Comparison of ENCODE assay signal across 11 cellular contexts in the genomic region with DNA sequence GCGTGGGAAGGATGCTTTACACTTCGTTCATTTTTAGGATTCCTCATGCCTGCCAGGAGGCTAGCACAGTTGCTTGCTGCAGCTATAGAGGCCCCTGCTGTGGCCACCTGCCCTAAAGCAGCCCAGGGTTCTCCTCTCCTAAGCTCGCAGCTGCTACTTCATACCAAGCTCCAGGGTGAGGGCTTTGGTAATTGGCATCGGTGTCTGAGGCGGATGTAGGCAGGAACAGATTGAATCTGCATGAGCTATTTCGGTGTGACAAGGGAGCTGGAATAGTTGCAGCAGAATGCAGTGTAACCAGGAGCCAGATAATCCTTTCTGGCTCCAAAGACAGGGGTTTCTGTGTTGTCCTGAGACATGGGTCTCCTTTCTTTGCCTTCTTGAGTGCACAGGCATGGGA.
A peak's percentile ranks its signal among the peaks of the same experiment; 100 is the strongest.
DNase-seq lines count a peak whose midpoint lies in the region; ATAC-seq and TF ChIP-seq lines count a peak whose summit lies in the region.
"Had no signal": no experiment of that assay in that cellular context is flagged by ENCODE, and none has a peak within 500 bp of the region (broad histone marks: within the 10 kb centered on the region; RNA-seq: fewer than 3 reads in every experiment).

No MANE protein-coding gene starts in this region.

- H3K27ac Mint-ChIP-seq in activated naive CD4-positive, alpha-beta T cell treated with anti-CD3 and anti-CD28 coated beads, Interleukin-2, amount 50 U/mL, for 24 hours: peak overlapping the region; percentile 38
- H3K27ac Mint-ChIP-seq in activated naive CD4-positive, alpha-beta T cell treated with anti-CD3 and anti-CD28 coated beads for 36 hours: no peak overlapping the region

- no peaks in the 10 kb centered on the region for H3K27me3 Mint-ChIP-seq in activated naive CD4-positive, alpha-beta T cell treated with anti-CD3 and anti-CD28 coated beads, Interleukin-2, amount 50 U/mL, for 24 hours
- H3K27me3 Mint-ChIP-seq in activated naive CD4-positive, alpha-beta T cell treated with anti-CD3 and anti-CD28 coated beads for 36 hours (ENCODE audit: low read depth): no peaks in the 10 kb centered on the region

- H3K36me3 ChIP-seq in testis (ENCODE audit: low read depth, missing control alignments) (no peaks in the 10 kb centered on the region), H7 (replicated peaks; ENCODE audit: control insufficient read depth, insufficient read depth, low read length) (no peaks in the 10 kb centered on the region)
- H3K36me3 ChIP-seq: ovary had no signal

- H3K27ac ChIP-seq in caudate nucleus (ENCODE audit: low read depth, low read length) (peak overlapping the region; percentile 15), testis (peak overlapping the region; percentile 45 to 57)
- H3K27ac ChIP-seq: ovary had no signal

- TF ChIP-seq CTCF in testis (IDR thresholded peaks at IDR 0.05): no peak

- 58 to 61% methylated on average over 6 of the region's 6 CpGs for WGBS in testis, 2 donors

- H3K4me1 Mint-ChIP-seq in activated naive CD4-positive, alpha-beta T cell treated with anti-CD3 and anti-CD28 coated beads, Interleukin-2, amount 50 U/mL, for 24 hours: peaks cover 34% of the 10 kb centered on the region
- peaks cover 21% of the 10 kb centered on the region for H3K4me1 Mint-ChIP-seq in activated naive CD4-positive, alpha-beta T cell treated with anti-CD3 and anti-CD28 coated beads for 36 hours (ENCODE audit: low read depth)

- intact Hi-C loops in activated naive CD4-positive, alpha-beta T cell treated with anti-CD3 and anti-CD28 coated beads for 36 hours (cut with micrococcal nuclease): no loop called here
- intact Hi-C loops in testis (cut with DNase I; ENCODE audit: low total_unique reads): no loop called here

- no peaks in the 10 kb centered on the region for H3K9me3 Mint-ChIP-seq in activated naive CD4-positive, alpha-beta T cell treated with anti-CD3 and anti-CD28 coated beads, Interleukin-2, amount 50 U/mL, for 24 hours
- H3K9me3 Mint-ChIP-seq in activated naive CD4-positive, alpha-beta T cell treated with anti-CD3 and anti-CD28 coated beads for 36 hours: no peaks in the 10 kb centered on the region

- H3K9me3 ChIP-seq in testis: no peaks in the 10 kb centered on the region
- H3K9me3 ChIP-seq: ovary had no signal

- no peaks in the 10 kb centered on the region for H3K36me3 Mint-ChIP-seq in activated naive CD4-positive, alpha-beta T cell treated with anti-CD3 and anti-CD28 coated beads, Interleukin-2, amount 50 U/mL, for 24 hours
- H3K36me3 Mint-ChIP-seq in activated naive CD4-positive, alpha-beta T cell treated with anti-CD3 and anti-CD28 coated beads for 36 hours (ENCODE audit: low read depth): peaks cover 4% of the 10 kb centered on the region

- no peaks in the 10 kb centered on the region for H3K27me3 ChIP-seq in testis
- H3K27me3 ChIP-seq in H7 (ENCODE audit: control insufficient read depth, insufficient read depth, low read length): no peaks in the 10 kb centered on the region
- H3K27me3 ChIP-seq: ovary had no signal

- no peak overlapping the region for H3K4me3 ChIP-seq in testis
- H3K4me3 ChIP-seq in H7 (ENCODE audit: insufficient read depth, low read depth, low read length): no peak overlapping the region
- H3K4me3 ChIP-seq: ovary had no signal

- H3K4me3 Mint-ChIP-seq in activated naive CD4-positive, alpha-beta T cell treated with anti-CD3 and anti-CD28 coated beads, Interleukin-2, amount 50 U/mL, for 24 hours: no peak overlapping the region
- no peak overlapping the region for H3K4me3 Mint-ChIP-seq in activated naive CD4-positive, alpha-beta T cell treated with anti-CD3 and anti-CD28 coated beads for 36 hours

- no peak for DNase-seq in activated naive CD4-positive, alpha-beta T cell treated with anti-CD3 and anti-CD28 coated beads for 36 hours
- DNase-seq in NCI-H446 (lab: John Stamatoyannopoulos, UW): peak; percentile 79 to 96
- peak in 33 of 61 donors; percentile 9 to 83 (median 37) for DNase-seq in caudate nucleus (lab: John Stamatoyannopoulos, UW)
- no peak for DNase-seq in testis
- DNase-seq in H7: no peak
- DNase-seq: activated CD4-positive, alpha-beta T cell treated with anti-CD3 and anti-CD28 coated beads, Interleukin-2, amount 50 U/mL, for 48 hours; NCI-H2227 treated with DMSO at 0.1 percent for 48 hours; ovary had no signal

- ATAC-seq in HG02678 (IDR thresholded peaks at IDR 0.05; ENCODE audit: unreplicated experiment) (no peak), HG02759 (IDR thresholded peaks at IDR 0.05; ENCODE audit: unreplicated experiment) (no peak)

- TF ChIP-seq POLR2A in testis (IDR thresholded peaks at IDR 0.05): no peak

- H3K4me1 ChIP-seq in testis: peaks cover 46% of the 10 kb centered on the region

- CTCF ChIA-PET in activated naive CD4-positive, alpha-beta T cell treated with anti-CD3 and anti-CD28 coated beads for 36 hours (lab: Charles Lee): no interaction called here

Comparison
In these comparisons a context has a peak if more than half of its experiments do, and no peak if none do; other contexts are left out.
1. DNase-seq: peak in NCI-H446 (2 of 2) and caudate nucleus (33 of 61); none in activated naive CD4-positive, alpha-beta T cell treated with anti-CD3 and anti-CD28 coated beads for 36 hours (single experiment), testis (single experiment) and H7 (single experiment).